Comparison of ENCODE assay signal across 9 cellular contexts in the genomic region with DNA sequence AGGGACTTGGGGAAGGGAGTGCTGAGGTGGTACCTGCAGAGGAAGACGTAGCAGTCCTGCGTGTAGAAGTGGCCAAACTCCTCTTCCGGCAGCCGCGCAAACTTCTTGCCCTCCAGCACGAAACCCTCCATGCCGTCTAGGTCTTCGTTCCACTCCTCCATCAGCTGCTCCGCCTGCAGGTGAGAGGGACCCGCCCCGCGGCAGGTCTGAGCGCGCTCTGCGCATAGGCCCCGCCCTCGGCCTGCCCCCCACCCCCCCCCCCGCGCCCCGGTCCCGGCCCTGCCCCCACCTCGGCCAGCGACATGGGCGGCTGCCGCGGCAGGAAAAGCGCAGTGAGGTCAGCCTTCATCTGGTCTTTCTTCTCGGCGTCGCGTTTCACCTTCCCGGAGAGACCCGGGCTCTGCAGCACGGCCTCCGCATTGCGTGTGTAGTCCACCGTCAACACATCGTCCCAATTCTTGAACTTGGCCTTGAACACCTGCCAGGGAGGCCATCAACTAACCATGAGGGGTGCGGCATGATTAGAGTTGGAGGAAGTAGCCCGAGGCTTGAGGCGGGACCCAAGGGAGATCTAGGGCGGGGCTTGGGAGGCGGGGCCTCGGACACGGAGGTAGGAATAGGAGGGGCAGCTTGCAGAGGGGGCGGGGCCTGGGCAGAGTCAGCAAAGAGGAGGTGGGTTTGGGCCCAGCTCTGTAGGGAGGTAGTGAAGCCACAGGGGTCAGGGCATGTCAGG. TPM values are rescaled to one million over a fixed set of nuclear protein-coding genes. Genes with fewer than 3 reads are reported as not detected.
DNase-seq lines count a peak whose midpoint lies in the region; ATAC-seq, FAIRE-seq and TF ChIP-seq lines count a peak whose summit lies in the region.
"Had no signal": no experiment of that assay in that cellular context is flagged by ENCODE, and none has a peak within 500 bp of the region (broad histone marks: within the 10 kb centered on the region; RNA-seq: fewer than 3 reads in every experiment).

No MANE protein-coding gene starts in this region.

- no peak for TF ChIP-seq CTCF in ascending aorta (IDR thresholded peaks at IDR 0.05)

- ATAC-seq in GM18505 (IDR thresholded peaks at IDR 0.05; ENCODE audit: unreplicated experiment) = no peak

- no peak overlapping the region for H3K27ac Mint-ChIP-seq in activated T-helper 2 cell treated with anti-CD3 and anti-CD28 coated beads, Interferon-gamma antibody, Interleukin-2, Interleukin-4, amounts not matched to agents 10 μg/mL and 5 μg/mL and 100 μg/mL, durations not matched to agents 14 hours and 24 hours and 36 hours

- H3K4me1 Mint-ChIP-seq in activated T-helper 2 cell treated with anti-CD3 and anti-CD28 coated beads, Interferon-gamma antibody, Interleukin-2, Interleukin-4, amounts not matched to agents 10 μg/mL and 5 μg/mL and 100 μg/mL, durations not matched to agents 14 hours and 24 hours and 36 hours (ENCODE audit: low read depth) = peaks cover 2% of the 10 kb centered on the region

- H3K4me1 ChIP-seq in ascending aorta = peaks cover 0 to 2% of the 10 kb centered on the region in 2 donors

- H3K27me3 ChIP-seq in ascending aorta = no peaks in the 10 kb centered on the region

- FAIRE-seq in GM12892 (lab: Jason Lieb, UNC) = no peak

- H3K4me3 Mint-ChIP-seq in activated T-helper 2 cell treated with anti-CD3 and anti-CD28 coated beads, Interferon-gamma antibody, Interleukin-2, Interleukin-4, amounts not matched to agents 10 μg/mL and 5 μg/mL and 100 μg/mL, durations not matched to agents 14 hours and 24 hours and 36 hours (ENCODE audit: low read depth) = no peak overlapping the region

- no peaks in the 10 kb centered on the region for H3K9me3 ChIP-seq in ascending aorta

- intact Hi-C loops in activated T-helper 2 cell treated with anti-CD3 and anti-CD28 coated beads, Interferon-gamma antibody, Interleukin-2, Interleukin-4, amounts not matched to agents 10 μg/mL and 5 μg/mL and 100 μg/mL, durations not matched to agents 14 hours and 24 hours and 36 hours (cut with micrococcal nuclease) = no loop called here
- intact Hi-C loops in ascending aorta (cut with DNase I) = no loop called here

- H3K9me3 Mint-ChIP-seq in activated T-helper 2 cell treated with anti-CD3 and anti-CD28 coated beads, Interferon-gamma antibody, Interleukin-2, Interleukin-4, amounts not matched to agents 10 μg/mL and 5 μg/mL and 100 μg/mL, durations not matched to agents 14 hours and 24 hours and 36 hours = no peaks in the 10 kb centered on the region

- H3K36me3 ChIP-seq in ascending aorta = peaks cover 82 to 86% of the 10 kb centered on the region in 2 donors

- H3K27ac ChIP-seq in ascending aorta = no peak overlapping the region
- H3K27ac ChIP-seq: KMS-11 had no signal

- DNase-seq in GM12892 (ENCODE audit: insufficient read length) (peak; percentile 67), NCI-H2029 (lab: John Stamatoyannopoulos, UW) (peak; percentile 68), hepatic stellate cell (ENCODE audit: low spot score) (peak; percentile 41), cerebellum (ENCODE audit: low spot score) (no peak), ascending aorta (ENCODE audit: low spot score in 2 of 2) (no peak)
- peak; percentile 33 for DNase-seq in activated T-helper 2 cell treated with anti-CD3 and anti-CD28 coated beads, Interferon-gamma antibody, Interleukin-2, Interleukin-4, amounts not matched to agents 10 μg/mL and 5 μg/mL and 100 μg/mL, durations not matched to agents 14 hours and 24 hours and 36 hours (ENCODE audit: low spot score)
- DNase-seq in stimulated activated CD4-positive, alpha-beta T cell treated with anti-CD3 and anti-CD28 coated beads, Interleukin-2, amount 100 ng/mL, for 48 hours = peak; percentile 25 to 49

- H3K4me3 ChIP-seq in ascending aorta = no peak overlapping the region

- H3K27me3 Mint-ChIP-seq in activated T-helper 2 cell treated with anti-CD3 and anti-CD28 coated beads, Interferon-gamma antibody, Interleukin-2, Interleukin-4, amounts not matched to agents 10 μg/mL and 5 μg/mL and 100 μg/mL, durations not matched to agents 14 hours and 24 hours and 36 hours (ENCODE audit: low read depth) = no peaks in the 10 kb centered on the region

- H3K36me3 Mint-ChIP-seq in activated T-helper 2 cell treated with anti-CD3 and anti-CD28 coated beads, Interferon-gamma antibody, Interleukin-2, Interleukin-4, amounts not matched to agents 10 μg/mL and 5 μg/mL and 100 μg/mL, durations not matched to agents 14 hours and 24 hours and 36 hours (ENCODE audit: low read depth) = peaks cover 53% of the 10 kb centered on the region

- TF ChIP-seq POLR2A in GM12892 (IDR thresholded peaks at IDR 0.05; ENCODE audit: low read depth, low read length) = no peak
- no peak for TF ChIP-seq POLR2A in GM18505 (IDR thresholded peaks at IDR 0.05; ENCODE audit: borderline replicate concordance, extremely low read depth, insufficient read depth, insufficient read length)

RNA-seq across cellular contexts. Expression of a gene that starts 11.5 kb away (rescaled TPM):
- polyA plus RNA-seq in GM12892 (2012; ENCODE audit: missing spikeins) = 76.8 TPM
- 334 and 340 TPM in 2 replicates for total RNA-seq in activated T-helper 2 cell treated with anti-CD3 and anti-CD28 coated beads, Interferon-gamma antibody, Interleukin-2, Interleukin-4, amounts not matched to agents 10 μg/mL and 5 μg/mL and 100 μg/mL, durations not matched to agents 14 hours and 24 hours and 36 hours
- total RNA-seq in cerebellum (53.4 TPM), ascending aorta (716 TPM)

RNA-seq across cellular contexts. Expression of a gene that starts 13.4 kb away (rescaled TPM):
- polyA plus RNA-seq in GM12892 (2012; ENCODE audit: missing spikeins) = 3.1 TPM
- total RNA-seq in activated T-helper 2 cell treated with anti-CD3 and anti-CD28 coated beads, Interferon-gamma antibody, Interleukin-2, Interleukin-4, amounts not matched to agents 10 μg/mL and 5 μg/mL and 100 μg/mL, durations not matched to agents 14 hours and 24 hours and 36 hours = 6.8 and 7.9 TPM in 2 replicates
- 23.1 TPM for total RNA-seq in cerebellum
- 18.5 TPM for total RNA-seq in ascending aorta

RNA-seq across cellular contexts. Expression of a gene that starts 21.6 kb away (rescaled TPM):
- 1.7 TPM for polyA plus RNA-seq in GM12892 (2012; ENCODE audit: missing spikeins)
- total RNA-seq in activated T-helper 2 cell treated with anti-CD3 and anti-CD28 coated beads, Interferon-gamma antibody, Interleukin-2, Interleukin-4, amounts not matched to agents 10 μg/mL and 5 μg/mL and 100 μg/mL, durations not matched to agents 14 hours and 24 hours and 36 hours = 23.0 and 24.7 TPM in 2 replicates
- 49.8 TPM for total RNA-seq in cerebellum
- 25.3 TPM for total RNA-seq in ascending aorta

Comparison
In these comparisons a context has a peak if more than half of its experiments do, and no peak if none do; other contexts are left out.
1. DNase-seq: peak in GM12892 (single experiment), NCI-H2029 (single experiment), activated T-helper 2 cell treated with anti-CD3 and anti-CD28 coated beads, Interferon-gamma antibody, Interleukin-2, Interleukin-4, amounts not matched to agents 10 μg/mL and 5 μg/mL and 100 μg/mL, durations not matched to agents 14 hours and 24 hours and 36 hours (single experiment), hepatic stellate cell (single experiment) and stimulated activated CD4-positive, alpha-beta T cell treated with anti-CD3 and anti-CD28 coated beads, Interleukin-2, amount 100 ng/mL, for 48 hours (2 of 2); none in cerebellum (single experiment) and ascending aorta (0 of 2).